Comparison of ENCODE assay signal across 16 cellular contexts in the genomic region with DNA sequence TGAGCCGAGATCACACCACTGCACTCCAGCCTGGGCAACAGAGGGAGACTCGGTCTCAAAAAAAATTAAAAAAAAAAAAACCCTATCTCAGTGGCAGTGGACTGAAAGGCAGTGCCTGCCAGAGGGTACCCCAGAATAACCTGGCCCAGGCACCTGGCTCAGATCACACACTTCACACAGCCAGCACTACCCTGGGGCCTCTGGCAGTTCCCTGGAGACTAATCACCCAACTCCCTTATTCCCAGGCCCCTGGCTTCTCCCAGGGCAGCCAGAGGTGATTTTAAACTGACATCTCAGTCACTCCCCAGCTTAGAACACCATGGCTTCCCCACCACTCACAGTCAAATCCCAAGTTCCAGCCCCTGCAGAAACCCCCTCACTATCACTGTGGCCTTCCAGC. TPM values are rescaled to one million over a fixed set of nuclear protein-coding genes. Genes with fewer than 3 reads are reported as not detected.
DNase-seq lines count a peak whose midpoint lies in the region; ATAC-seq and TF ChIP-seq lines count a peak whose summit lies in the region.
"Had no signal": no experiment of that assay in that cellular context is flagged by ENCODE, and none has a peak within 500 bp of the region (broad histone marks: within the 10 kb centered on the region; RNA-seq: fewer than 3 reads in every experiment).

No MANE protein-coding gene starts in this region.

- H3K27ac ChIP-seq in Panc1 (ENCODE audit: low read length), result no peak overlapping the region
- H3K27ac ChIP-seq in effector memory CD4-positive, alpha-beta T cell (ENCODE audit: insufficient read depth, low read length, poor library complexity, severe bottlenecking), result peak overlapping the region; percentile 3
- H3K27ac ChIP-seq: uterus had no signal

- no peak overlapping the region for H3K4me3 ChIP-seq in Panc1 (ENCODE audit: low read depth in 2 of 2, low read length in 2 of 2)
- no peak overlapping the region for H3K4me3 ChIP-seq in effector memory CD4-positive, alpha-beta T cell (ENCODE audit: insufficient read depth, low read depth, low read length, poor library complexity, severe bottlenecking)
- H3K4me3 ChIP-seq: uterus had no signal

- H3K9me3 Mint-ChIP-seq in activated naive CD4-positive, alpha-beta T cell treated with anti-CD3 and anti-CD28 coated beads for 36 hours, result no peaks in the 10 kb centered on the region
- no peaks in the 10 kb centered on the region for H3K9me3 Mint-ChIP-seq in stimulated activated memory B cell treated with anti-CD40 and anti-IgM and Interleukin-4, amounts not matched to agents 10 μg/mL and 1 μg/mL and 100 μg/mL, for 72 hours

- POLR2A ChIA-PET in Panc1 (lab: Charles Lee), result no interaction called here

- H3K9me3 ChIP-seq in Panc1 (ENCODE audit: control insufficient read depth, insufficient read depth, low read depth, low read length), result no peaks in the 10 kb centered on the region
- no peaks in the 10 kb centered on the region for H3K9me3 ChIP-seq in effector memory CD4-positive, alpha-beta T cell (ENCODE audit: control insufficient read depth, low read length)
- H3K9me3 ChIP-seq: uterus had no signal

- no peak for DNase-seq in activated naive CD4-positive, alpha-beta T cell treated with anti-CD3 and anti-CD28 coated beads for 36 hours
- DNase-seq in activated naive CD4-positive, alpha-beta T cell (lab: John Stamatoyannopoulos, UW), result no peak
- DNase-seq in Panc1 (ENCODE audit: low read depth, low spot score) (no peak), NCI-H1417 (lab: John Stamatoyannopoulos, UW) (no peak)
- DNase-seq in effector memory CD4-positive, alpha-beta T cell, result no peak
- DNase-seq: activated CD4-positive, CD25-positive, alpha-beta regulatory T cell; dermis blood vessel endothelial cell; foreskin melanocyte; kidney glomerular epithelial cell; nucleus accumbens; RPMI8226; stimulated activated CD4-positive, alpha-beta T cell treated with anti-CD3 and anti-CD28 coated beads, Interleukin-12 subunit alpha, Interleukin-12 subunit beta, amount 100 ng/mL, for 4 hours; uterus had no signal

- ATAC-seq in Panc1 (no peak), GM18505 (IDR thresholded peaks at IDR 0.05; ENCODE audit: unreplicated experiment) (no peak), HG03097 (IDR thresholded peaks at IDR 0.05; ENCODE audit: low FRiP score, unreplicated experiment) (no peak)
- no peak for ATAC-seq in stimulated activated memory B cell treated with anti-CD40 and anti-IgM and Interleukin-4, amounts not matched to agents 10 μg/mL and 1 μg/mL and 100 μg/mL, for 72 hours

- no peaks in the 10 kb centered on the region for H3K27me3 Mint-ChIP-seq in activated naive CD4-positive, alpha-beta T cell treated with anti-CD3 and anti-CD28 coated beads for 36 hours (ENCODE audit: low read depth)
- H3K27me3 Mint-ChIP-seq in stimulated activated memory B cell treated with anti-CD40 and anti-IgM and Interleukin-4, amounts not matched to agents 10 μg/mL and 1 μg/mL and 100 μg/mL, for 72 hours, result no peaks in the 10 kb centered on the region

- no peak for TF ChIP-seq POLR2A in GM18505 (IDR thresholded peaks at IDR 0.05; ENCODE audit: borderline replicate concordance, extremely low read depth, insufficient read depth, insufficient read length)

- CTCF ChIA-PET in activated naive CD4-positive, alpha-beta T cell treated with anti-CD3 and anti-CD28 coated beads for 36 hours (lab: Charles Lee), result interaction anchor here (1.8 kb wide), 1 partner anchor 66 kb away, joined by 16 read pairs; no protein-coding TSS in a partner anchor
- CTCF ChIA-PET in Panc1 (lab: Charles Lee), result no interaction called here

- peak overlapping the region; percentile 13 for H3K27ac Mint-ChIP-seq in activated naive CD4-positive, alpha-beta T cell treated with anti-CD3 and anti-CD28 coated beads for 36 hours
- H3K27ac Mint-ChIP-seq in stimulated activated memory B cell treated with anti-CD40 and anti-IgM and Interleukin-4, amounts not matched to agents 10 μg/mL and 1 μg/mL and 100 μg/mL, for 72 hours, result peak overlapping the region; percentile 89

- H3K4me3 Mint-ChIP-seq in activated naive CD4-positive, alpha-beta T cell treated with anti-CD3 and anti-CD28 coated beads for 36 hours, result peak overlapping the region; percentile 88
- peak overlapping the region; percentile 68 for H3K4me3 Mint-ChIP-seq in stimulated activated memory B cell treated with anti-CD40 and anti-IgM and Interleukin-4, amounts not matched to agents 10 μg/mL and 1 μg/mL and 100 μg/mL, for 72 hours

- BruUV-seq in Panc1 (replicated peaks; lab: Mats Ljungman, UMichigan), result TSS peak; percentile 67

- H3K4me1 ChIP-seq in Panc1 (ENCODE audit: control insufficient read depth, insufficient read depth, low read length), result peaks cover 27% of the 10 kb centered on the region
- peaks cover 26% of the 10 kb centered on the region for H3K4me1 ChIP-seq in effector memory CD4-positive, alpha-beta T cell (ENCODE audit: control insufficient read depth, insufficient read depth, low read length, poor library complexity, severe bottlenecking)

- H3K36me3 ChIP-seq in Panc1 (ENCODE audit: control insufficient read depth, insufficient read depth, low read length), result peaks cover 3% of the 10 kb centered on the region; the same call in 1 of the 2 replicates
- peaks cover 16% of the 10 kb centered on the region for H3K36me3 ChIP-seq in effector memory CD4-positive, alpha-beta T cell (ENCODE audit: control insufficient read depth, insufficient read depth, low read length)
- H3K36me3 ChIP-seq: uterus had no signal

- intact Hi-C loops in activated naive CD4-positive, alpha-beta T cell treated with anti-CD3 and anti-CD28 coated beads for 36 hours (cut with micrococcal nuclease), result no loop called here
- intact Hi-C loops in Panc1 (cut with micrococcal nuclease; ENCODE audit: unreplicated experiment), result no loop called here

- H3K36me3 Mint-ChIP-seq in activated naive CD4-positive, alpha-beta T cell treated with anti-CD3 and anti-CD28 coated beads for 36 hours (ENCODE audit: low read depth), result peaks cover 23% of the 10 kb centered on the region
- H3K36me3 Mint-ChIP-seq in stimulated activated memory B cell treated with anti-CD40 and anti-IgM and Interleukin-4, amounts not matched to agents 10 μg/mL and 1 μg/mL and 100 μg/mL, for 72 hours, result peaks cover 24% of the 10 kb centered on the region

- in situ Hi-C loops in Panc1 (cut with HindIII; ENCODE audit: low pct_unique_long_range_greater_than_20kb, low sequenced_read_pairs), result no loop called here

- H3K27me3 ChIP-seq in Panc1 (ENCODE audit: control insufficient read depth, insufficient read depth, low read length), result no peaks in the 10 kb centered on the region
- no peaks in the 10 kb centered on the region for H3K27me3 ChIP-seq in effector memory CD4-positive, alpha-beta T cell (replicated peaks; ENCODE audit: control insufficient read depth, insufficient read depth, low read length, poor library complexity, severe bottlenecking)
- H3K27me3 ChIP-seq: uterus had no signal

- no peak for TF ChIP-seq CTCF in Panc1 (IDR thresholded peaks at IDR 0.05)

- peaks cover 40% of the 10 kb centered on the region for H3K4me1 Mint-ChIP-seq in activated naive CD4-positive, alpha-beta T cell treated with anti-CD3 and anti-CD28 coated beads for 36 hours (ENCODE audit: low read depth)
- peaks cover 59% of the 10 kb centered on the region for H3K4me1 Mint-ChIP-seq in stimulated activated memory B cell treated with anti-CD40 and anti-IgM and Interleukin-4, amounts not matched to agents 10 μg/mL and 1 μg/mL and 100 μg/mL, for 72 hours

RNA-seq across cellular contexts. Expression of a gene that starts 3.5 kb away (rescaled TPM):
- total RNA-seq in activated naive CD4-positive, alpha-beta T cell treated with anti-CD3 and anti-CD28 coated beads for 36 hours, result 10 to 100 TPM; 13.8 to 14.4 TPM
- total RNA-seq in Panc1 (2021; ENCODE audit: unreplicated experiment), result 10.7 TPM
- polyA plus RNA-seq in Panc1 (2012; ENCODE audit: insufficient read length), result 34.8 TPM

RNA-seq across cellular contexts. Expression of a gene that starts 4.4 kb away (rescaled TPM):
- total RNA-seq in activated naive CD4-positive, alpha-beta T cell treated with anti-CD3 and anti-CD28 coated beads for 36 hours, result 1 to 10 TPM; 5.5 to 6.0 TPM
- 24.7 TPM for total RNA-seq in Panc1 (2021; ENCODE audit: unreplicated experiment)
- 33.6 TPM for polyA plus RNA-seq in Panc1 (2012; ENCODE audit: insufficient read length)

RNA-seq across cellular contexts. Expression of a gene that starts 28.6 kb away (rescaled TPM):
- total RNA-seq in activated naive CD4-positive, alpha-beta T cell treated with anti-CD3 and anti-CD28 coated beads for 36 hours, result 100 to 1,000 TPM; 475 to 483 TPM
- 767 TPM for total RNA-seq in Panc1 (2021; ENCODE audit: unreplicated experiment)
- 1,302 TPM for polyA plus RNA-seq in Panc1 (2012; ENCODE audit: insufficient read length)

RNA-seq across cellular contexts. Expression of a gene that starts 39.1 kb away (rescaled TPM):
- total RNA-seq in activated naive CD4-positive, alpha-beta T cell treated with anti-CD3 and anti-CD28 coated beads for 36 hours, result 1 to 10 TPM; 2.6 to 2.9 TPM
- 20.7 TPM for total RNA-seq in Panc1 (2021; ENCODE audit: unreplicated experiment)
- polyA plus RNA-seq in Panc1 (2012; ENCODE audit: insufficient read length), result 24.4 TPM

RNA-seq across cellular contexts. Expression of a gene that starts 39.6 kb away (rescaled TPM):
- total RNA-seq in activated naive CD4-positive, alpha-beta T cell treated with anti-CD3 and anti-CD28 coated beads for 36 hours, result 100 to 1,000 TPM; 109 to 111 TPM
- 191 TPM for total RNA-seq in Panc1 (2021; ENCODE audit: unreplicated experiment)
- polyA plus RNA-seq in Panc1 (2012; ENCODE audit: insufficient read length), result 381 TPM
